1 cellular context compared by ENCODE assay signal in the genomic region with DNA sequence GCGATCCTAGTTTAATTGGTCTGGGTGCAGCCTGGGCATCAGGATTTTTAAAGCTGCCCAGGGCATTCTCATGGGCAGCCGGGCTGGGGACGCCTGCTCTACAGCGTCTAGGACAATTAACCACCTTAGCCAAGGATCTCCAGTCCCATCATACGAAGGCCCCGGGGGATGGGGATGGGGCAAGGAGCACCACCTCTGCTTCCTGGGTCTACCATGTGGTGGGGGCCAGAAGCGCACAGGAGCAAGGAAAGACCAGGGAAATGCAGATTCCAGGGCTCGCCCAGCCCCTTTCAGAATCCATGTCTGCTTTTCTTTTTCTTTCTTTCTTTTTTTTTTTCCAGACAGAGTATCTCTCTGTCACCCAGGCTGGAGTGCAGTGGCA.
A peak's percentile ranks its signal among the peaks of the same experiment; 100 is the strongest.
TF ChIP-seq lines count a peak whose summit lies in the region.

No MANE protein-coding gene starts in this region.

TF ChIP-seq in HepG2, 621 proteins besides CTCF, POLR2A, EP300 and RAD21 (continued from another document):
- TF ChIP-seq, protein P1, sequence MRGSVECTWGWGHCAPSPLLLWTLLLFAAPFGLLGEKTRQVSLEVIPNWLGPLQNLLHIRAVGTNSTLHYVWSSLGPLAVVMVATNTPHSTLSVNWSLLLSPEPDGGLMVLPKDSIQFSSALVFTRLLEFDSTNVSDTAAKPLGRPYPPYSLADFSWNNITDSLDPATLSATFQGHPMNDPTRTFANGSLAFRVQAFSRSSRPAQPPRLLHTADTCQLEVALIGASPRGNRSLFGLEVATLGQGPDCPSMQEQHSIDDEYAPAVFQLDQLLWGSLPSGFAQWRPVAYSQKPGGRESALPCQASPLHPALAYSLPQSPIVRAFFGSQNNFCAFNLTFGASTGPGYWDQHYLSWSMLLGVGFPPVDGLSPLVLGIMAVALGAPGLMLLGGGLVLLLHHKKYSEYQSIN (CRISPR knock-in tag; IDR thresholded peaks at IDR 0.05; ENCODE audit: borderline replicate concordance): no peak
- TF ChIP-seq, protein P2, sequence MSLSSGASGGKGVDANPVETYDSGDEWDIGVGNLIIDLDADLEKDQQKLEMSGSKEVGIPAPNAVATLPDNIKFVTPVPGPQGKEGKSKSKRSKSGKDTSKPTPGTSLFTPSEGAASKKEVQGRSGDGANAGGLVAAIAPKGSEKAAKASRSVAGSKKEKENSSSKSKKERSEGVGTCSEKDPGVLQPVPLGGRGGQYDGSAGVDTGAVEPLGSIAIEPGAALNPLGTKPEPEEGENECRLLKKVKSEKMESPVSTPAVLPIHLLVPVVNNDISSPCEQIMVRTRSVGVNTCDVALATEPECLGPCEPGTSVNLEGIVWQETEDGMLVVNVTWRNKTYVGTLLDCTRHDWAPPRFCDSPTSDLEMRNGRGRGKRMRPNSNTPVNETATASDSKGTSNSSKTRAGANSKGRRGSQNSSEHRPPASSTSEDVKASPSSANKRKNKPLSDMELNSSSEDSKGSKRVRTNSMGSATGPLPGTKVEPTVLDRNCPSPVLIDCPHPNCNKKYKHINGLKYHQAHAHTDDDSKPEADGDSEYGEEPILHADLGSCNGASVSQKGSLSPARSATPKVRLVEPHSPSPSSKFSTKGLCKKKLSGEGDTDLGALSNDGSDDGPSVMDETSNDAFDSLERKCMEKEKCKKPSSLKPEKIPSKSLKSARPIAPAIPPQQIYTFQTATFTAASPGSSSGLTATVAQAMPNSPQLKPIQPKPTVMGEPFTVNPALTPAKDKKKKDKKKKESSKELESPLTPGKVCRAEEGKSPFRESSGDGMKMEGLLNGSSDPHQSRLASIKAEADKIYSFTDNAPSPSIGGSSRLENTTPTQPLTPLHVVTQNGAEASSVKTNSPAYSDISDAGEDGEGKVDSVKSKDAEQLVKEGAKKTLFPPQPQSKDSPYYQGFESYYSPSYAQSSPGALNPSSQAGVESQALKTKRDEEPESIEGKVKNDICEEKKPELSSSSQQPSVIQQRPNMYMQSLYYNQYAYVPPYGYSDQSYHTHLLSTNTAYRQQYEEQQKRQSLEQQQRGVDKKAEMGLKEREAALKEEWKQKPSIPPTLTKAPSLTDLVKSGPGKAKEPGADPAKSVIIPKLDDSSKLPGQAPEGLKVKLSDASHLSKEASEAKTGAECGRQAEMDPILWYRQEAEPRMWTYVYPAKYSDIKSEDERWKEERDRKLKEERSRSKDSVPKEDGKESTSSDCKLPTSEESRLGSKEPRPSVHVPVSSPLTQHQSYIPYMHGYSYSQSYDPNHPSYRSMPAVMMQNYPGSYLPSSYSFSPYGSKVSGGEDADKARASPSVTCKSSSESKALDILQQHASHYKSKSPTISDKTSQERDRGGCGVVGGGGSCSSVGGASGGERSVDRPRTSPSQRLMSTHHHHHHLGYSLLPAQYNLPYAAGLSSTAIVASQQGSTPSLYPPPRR (CRISPR knock-in tag; IDR thresholded peaks at IDR 0.05; ENCODE audit: borderline replicate concordance): no peak
- TF ChIP-seq, protein P3, sequence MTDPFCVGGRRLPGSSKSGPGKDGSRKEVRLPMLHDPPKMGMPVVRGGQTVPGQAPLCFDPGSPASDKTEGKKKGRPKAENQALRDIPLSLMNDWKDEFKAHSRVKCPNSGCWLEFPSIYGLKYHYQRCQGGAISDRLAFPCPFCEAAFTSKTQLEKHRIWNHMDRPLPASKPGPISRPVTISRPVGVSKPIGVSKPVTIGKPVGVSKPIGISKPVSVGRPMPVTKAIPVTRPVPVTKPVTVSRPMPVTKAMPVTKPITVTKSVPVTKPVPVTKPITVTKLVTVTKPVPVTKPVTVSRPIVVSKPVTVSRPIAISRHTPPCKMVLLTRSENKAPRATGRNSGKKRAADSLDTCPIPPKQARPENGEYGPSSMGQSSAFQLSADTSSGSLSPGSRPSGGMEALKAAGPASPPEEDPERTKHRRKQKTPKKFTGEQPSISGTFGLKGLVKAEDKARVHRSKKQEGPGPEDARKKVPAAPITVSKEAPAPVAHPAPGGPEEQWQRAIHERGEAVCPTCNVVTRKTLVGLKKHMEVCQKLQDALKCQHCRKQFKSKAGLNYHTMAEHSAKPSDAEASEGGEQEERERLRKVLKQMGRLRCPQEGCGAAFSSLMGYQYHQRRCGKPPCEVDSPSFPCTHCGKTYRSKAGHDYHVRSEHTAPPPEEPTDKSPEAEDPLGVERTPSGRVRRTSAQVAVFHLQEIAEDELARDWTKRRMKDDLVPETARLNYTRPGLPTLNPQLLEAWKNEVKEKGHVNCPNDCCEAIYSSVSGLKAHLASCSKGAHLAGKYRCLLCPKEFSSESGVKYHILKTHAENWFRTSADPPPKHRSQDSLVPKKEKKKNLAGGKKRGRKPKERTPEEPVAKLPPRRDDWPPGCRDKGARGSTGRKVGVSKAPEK (CRISPR knock-in tag; IDR thresholded peaks at IDR 0.05; ENCODE audit: borderline replicate concordance): no peak
- TF ChIP-seq TBX2 (CRISPR knock-in tag; IDR thresholded peaks at IDR 0.05; ENCODE audit: borderline replicate concordance) (peak; percentile 26; the same call in 1 of the 2 replicates), ZNF530 (CRISPR knock-in tag; IDR thresholded peaks at IDR 0.05; ENCODE audit: low read depth) (no peak), PTBP1 (IDR thresholded peaks at IDR 0.05; ENCODE audit: low read depth, low read length, poor library complexity, severe bottlenecking) (no peak), MTA1 (CRISPR knock-in tag; IDR thresholded peaks at IDR 0.05; ENCODE audit: borderline replicate concordance) (0 out of 2 replicates have a peak, but pooled peaks have one; percentile 21), ZNF598 (CRISPR knock-in tag; IDR thresholded peaks at IDR 0.05; ENCODE audit: borderline replicate concordance) (peak; percentile 5; the same call in 1 of the 2 replicates)
- TF ChIP-seq, protein P4, sequence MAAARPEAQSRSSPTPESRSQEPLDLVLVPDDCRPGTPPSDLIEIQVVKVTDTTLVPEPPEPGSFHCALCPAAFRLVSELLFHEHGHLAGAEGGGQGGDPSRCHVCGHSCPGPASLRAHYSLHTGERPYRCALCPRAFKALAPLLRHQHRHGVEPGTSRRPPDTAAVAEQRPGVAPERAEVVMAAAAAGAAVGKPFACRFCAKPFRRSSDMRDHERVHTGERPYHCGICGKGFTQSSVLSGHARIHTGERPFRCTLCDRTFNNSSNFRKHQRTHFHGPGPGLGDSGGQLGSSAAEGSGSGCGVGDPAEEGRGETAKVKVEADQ (CRISPR knock-in tag; IDR thresholded peaks at IDR 0.05; ENCODE audit: borderline replicate concordance): no peak
